1 cellular context compared by ENCODE assay signal in genomic region chr11:65209711-65210360, GRCh38.
A peak's percentile ranks its signal among the peaks of the same experiment; 100 is the strongest.
TF ChIP-seq lines count a peak whose summit lies in the region.

No MANE protein-coding gene starts in this region.

TF ChIP-seq in K562, 482 proteins besides CTCF, POLR2A, EP300 and RAD21:
- no peak for TF ChIP-seq ARID3A (IDR thresholded peaks at IDR 0.05; ENCODE audit: borderline replicate concordance, low read depth, low read length)
- peak; percentile 29; the same call in 1 of the 2 replicates for TF ChIP-seq POLR2G (IDR thresholded peaks at IDR 0.05; ENCODE audit: low read depth, low read length)
- no peak for TF ChIP-seq SAP30 (IDR thresholded peaks at IDR 0.05; ENCODE audit: borderline replicate concordance, insufficient read depth, low read depth, low read length, poor library complexity, severe bottlenecking)
TF ChIP-seq in K562: peak in this region for 1.
